Comparison of ENCODE assay signal across 8 cellular contexts in the genomic region with DNA sequence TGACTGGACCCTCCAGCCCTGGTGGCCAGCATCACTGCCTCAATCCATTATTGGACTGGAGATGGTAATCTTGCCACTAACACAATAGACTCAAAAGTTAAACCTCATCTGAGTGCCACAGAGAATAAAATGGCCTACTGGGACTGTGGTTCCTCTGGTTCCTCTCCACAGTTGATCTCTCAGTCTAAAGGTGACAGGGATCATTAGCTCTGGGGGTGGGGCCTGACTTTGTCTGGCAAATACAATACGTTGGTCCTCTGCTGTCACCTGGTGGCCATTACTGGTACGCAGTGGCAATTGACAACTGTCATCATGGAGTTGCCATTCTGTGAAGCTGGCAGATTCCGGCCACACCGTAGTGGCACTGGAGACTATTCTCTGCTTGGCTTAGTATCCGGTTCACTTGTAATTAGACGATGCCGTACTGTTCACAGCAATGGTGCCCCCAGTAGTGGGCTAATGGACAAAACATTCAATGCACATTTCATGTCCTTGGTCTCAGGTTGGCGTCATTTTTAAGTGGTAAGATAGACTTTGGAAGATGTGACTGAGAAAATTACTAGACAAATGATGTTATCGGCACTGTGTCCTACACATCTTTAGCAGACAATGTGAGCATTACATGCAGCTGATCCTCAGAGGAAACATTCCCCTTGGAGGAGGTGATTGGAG. TPM values are rescaled to one million over a fixed set of nuclear protein-coding genes. Genes with fewer than 3 reads are reported as not detected.
A peak's percentile ranks its signal among the peaks of the same experiment; 100 is the strongest.
DNase-seq lines count a peak whose midpoint lies in the region; ATAC-seq and TF ChIP-seq lines count a peak whose summit lies in the region.

No MANE protein-coding gene starts in this region.

- WGBS in hepatocyte (ENCODE audit: low lambda C conversion rate, missing lambda C conversion rate) = 66% methylated on average over 9 of the region's 9 CpGs

- no peak overlapping the region for H2AFZ ChIP-seq in hepatocyte

- TF ChIP-seq CTCF in ascending aorta (IDR thresholded peaks at IDR 0.05) (peak; percentile 73 to 87 (median 86)), hepatocyte (IDR thresholded peaks at IDR 0.05; ENCODE audit: poor library complexity) (peak; percentile 77)

- H3K4me1 ChIP-seq in ascending aorta (no peaks in the 10 kb centered on the region), hepatocyte (ENCODE audit: insufficient read depth) (no peaks in the 10 kb centered on the region)

- H3K36me3 Mint-ChIP-seq in T-helper 2 cell treated with Interferon-gamma antibody and Interleukin-4, amounts not matched to agents 5 μg/mL and 100 μg/mL, for 36 hours (ENCODE audit: low read depth) = no peaks in the 10 kb centered on the region

- H3K4me2 ChIP-seq in hepatocyte = no peak overlapping the region

- H3K27me3 Mint-ChIP-seq in T-helper 2 cell treated with Interferon-gamma antibody and Interleukin-4, amounts not matched to agents 5 μg/mL and 100 μg/mL, for 36 hours (ENCODE audit: low read depth) = peaks cover 12% of the 10 kb centered on the region

- DNase-seq in DMS79 treated with DMSO at 0.1 percent for 48 hours (lab: John Stamatoyannopoulos, UW) (peak; percentile 3), DMS79 (lab: John Stamatoyannopoulos, UW) (no peak), NCI-H146 treated with DMSO at 0.1 percent for 48 hours (lab: John Stamatoyannopoulos, UW; ENCODE audit: unreplicated experiment) (peak; percentile 48), ascending aorta (ENCODE audit: low spot score in 2 of 2) (peak; percentile 36 to 86), hepatocyte (ENCODE audit: low spot score) (peak; percentile 84), smooth muscle cell of the brain vasculature (ENCODE audit: low read depth, low spot score) (peak; percentile 36)
- peak; percentile 64 for DNase-seq in T-helper 2 cell treated with Interferon-gamma antibody and Interleukin-4, amounts not matched to agents 5 μg/mL and 100 μg/mL, for 36 hours (ENCODE audit: low spot score)

- peak; percentile 94 for ATAC-seq in HG02870 (IDR thresholded peaks at IDR 0.05; ENCODE audit: unreplicated experiment)

- H3K27ac ChIP-seq in ascending aorta = no peak overlapping the region
- H3K27ac ChIP-seq in hepatocyte = no peak overlapping the region

- no peaks in the 10 kb centered on the region for H4K20me1 ChIP-seq in hepatocyte (ENCODE audit: insufficient read depth, poor library complexity, severe bottlenecking)

- no peaks in the 10 kb centered on the region for H3K9me2 ChIP-seq in hepatocyte (replicated peaks; ENCODE audit: insufficient read depth)

- no peaks in the 10 kb centered on the region for H3K36me3 ChIP-seq in ascending aorta
- no peaks in the 10 kb centered on the region for H3K36me3 ChIP-seq in hepatocyte (replicated peaks; ENCODE audit: insufficient read depth, low read depth)

- no peak overlapping the region for H3K4me3 Mint-ChIP-seq in T-helper 2 cell treated with Interferon-gamma antibody and Interleukin-4, amounts not matched to agents 5 μg/mL and 100 μg/mL, for 36 hours

- H3K9me3 Mint-ChIP-seq in T-helper 2 cell treated with Interferon-gamma antibody and Interleukin-4, amounts not matched to agents 5 μg/mL and 100 μg/mL, for 36 hours = no peaks in the 10 kb centered on the region

- intact Hi-C loops in ascending aorta (cut with DNase I) = loop anchor here (1.0 to 5.0 kb wide), 4 partner anchors 74 to 478 kb away; no protein-coding TSS in a partner anchor

- H3K27me3 ChIP-seq in ascending aorta = no peaks in the 10 kb centered on the region
- no peaks in the 10 kb centered on the region for H3K27me3 ChIP-seq in hepatocyte

- no peak overlapping the region for H3K27ac Mint-ChIP-seq in T-helper 2 cell treated with Interferon-gamma antibody and Interleukin-4, amounts not matched to agents 5 μg/mL and 100 μg/mL, for 36 hours

- no peaks in the 10 kb centered on the region for H3K79me2 ChIP-seq in hepatocyte

- H3K4me3 ChIP-seq in ascending aorta (no peak overlapping the region), hepatocyte (no peak overlapping the region)

- no peaks in the 10 kb centered on the region for H3K9me3 ChIP-seq in ascending aorta
- H3K9me3 ChIP-seq in hepatocyte (ENCODE audit: low read depth) = no peaks in the 10 kb centered on the region

- H3K4me1 Mint-ChIP-seq in T-helper 2 cell treated with Interferon-gamma antibody and Interleukin-4, amounts not matched to agents 5 μg/mL and 100 μg/mL, for 36 hours (ENCODE audit: low read depth) = peaks cover 4% of the 10 kb centered on the region

RNA-seq across cellular contexts. Expression of gene FGFBP2, which starts 6.7 kb away (rescaled TPM):
- total RNA-seq in ascending aorta (not detected), hepatocyte (5.2 and 7.3 TPM in 2 replicates)
- polyA plus RNA-seq in hepatocyte = 1.7 and 2.2 TPM in 2 replicates

RNA-seq across cellular contexts. Expression of gene FGFBP1, which starts 17.8 kb away (rescaled TPM):
- total RNA-seq in ascending aorta (not detected), hepatocyte (2.2 and 2.8 TPM in 2 replicates)
- polyA plus RNA-seq in hepatocyte = 1.7 and 1.8 TPM in 2 replicates
